26 cellular contexts compared by ENCODE assay signal in genomic region chr1:19374926-19375325, GRCh38.
DNase-seq lines count a peak whose midpoint lies in the region; ATAC-seq and TF ChIP-seq lines count a peak whose summit lies in the region.
"Had no signal": no experiment of that assay in that cellular context is flagged by ENCODE, and none has a peak within 500 bp of the region (broad histone marks: within the 10 kb centered on the region; RNA-seq: fewer than 3 reads in every experiment).

No MANE protein-coding gene starts in this region.

- ATAC-seq in gastrocnemius medialis: peak in 1 of 2 donors; percentile 31
- ATAC-seq: body of pancreas; lower lobe of right lung; natural killer cell treated with Interleukin-12 subunit alpha and Interleukin-12 subunit beta and Interleukin-15 and Interleukin-18, amount 100 ng/mL, for 72 hours; stimulated activated memory B cell treated with anti-CD40 and anti-IgM and Interleukin-4, amounts not matched to agents 10 μg/mL and 1 μg/mL and 100 μg/mL, for 72 hours had no signal

- H3K27ac Mint-ChIP-seq in Calu3 (ENCODE audit: unreplicated experiment): no peak overlapping the region
- peak overlapping the region in 1 of 7 donors; percentile 15 for H3K27ac Mint-ChIP-seq in CD14-positive monocyte
- H3K27ac Mint-ChIP-seq: activated CD4-positive, alpha-beta memory T cell treated with anti-CD3 and anti-CD28 coated beads for 36 hours; H9 had no signal

- H3K4me3 ChIP-seq in BLaER1 (no peak overlapping the region), esophagus muscularis mucosa (no peak overlapping the region), gastrocnemius medialis (no peak overlapping the region)
- H3K4me3 ChIP-seq: body of pancreas, lower lobe of right lung, ovary, right atrium auricular region, SJCRH30 had no signal

- H3K27me3 ChIP-seq in BLaER1 (no peaks in the 10 kb centered on the region), esophagus muscularis mucosa (no peaks in the 10 kb centered on the region), gastrocnemius medialis (no peaks in the 10 kb centered on the region)
- H3K27me3 ChIP-seq: body of pancreas, ovary, right atrium auricular region, SJCRH30 had no signal

- H3K9ac ChIP-seq in BLaER1: peak overlapping the region; percentile 38; the same call in 1 of the 2 replicates

- 88% methylated on average over 8 of the region's 8 CpGs for WGBS in esophagus muscularis mucosa

- CTCF ChIA-PET in Calu3 (lab: Charles Lee): no interaction called here

- TF ChIP-seq POLR2A in esophagus muscularis mucosa (IDR thresholded peaks at IDR 0.05; ENCODE audit: low read depth) (no peak), gastrocnemius medialis (IDR thresholded peaks at IDR 0.05) (no peak)

- DNase-seq in GM04503 (ENCODE audit: low read depth) (peak; percentile 50), esophagus muscularis mucosa (ENCODE audit: extremely low spot score) (no peak), gastrocnemius medialis (no peak), Calu3 (no peak), CD14-positive monocyte (ENCODE audit: low spot score) (no peak), COR-L47 (lab: John Stamatoyannopoulos, UW) (no peak), cerebellar cortex (ENCODE audit: low spot score) (no peak)
- DNase-seq: activated CD4-positive, alpha-beta memory T cell treated with anti-CD3 and anti-CD28 coated beads for 36 hours; activated CD8-positive, alpha-beta memory T cell treated with anti-CD3 and anti-CD28 coated beads, Interleukin-2, amount 50 U/mL, for 48 hours; activated effector memory CD4-positive, alpha-beta T cell treated with anti-CD3 and anti-CD28 coated beads, Interleukin-2, amount 50 U/mL, for 16 hours; body of pancreas; CD8-positive, alpha-beta T cell; lower lobe of right lung; NCI-H1105; NCI-H187 treated with DMSO at 0.1 percent for 48 hours; NCI-H2171 treated with DMSO at 0.1 percent for 48 hours; NK-92 treated with Interleukin-12 subunit alpha and Interleukin-12 subunit beta, amount 100 ng/mL, for 24 hours; ovary; stimulated activated CD4-positive, alpha-beta T cell treated with anti-CD3 and anti-CD28 coated beads, Interleukin-4, amount 100 ng/mL, for 24 hours; T-helper 1 cell had no signal

- intact Hi-C loops in esophagus muscularis mucosa (cut with DNase I): no loop called here
- intact Hi-C loops in gastrocnemius medialis (cut with DNase I; ENCODE audit: low total_unique reads): no loop called here
- intact Hi-C loops in Calu3 (cut with micrococcal nuclease; ENCODE audit: unreplicated experiment): no loop called here
- intact Hi-C loops in CD14-positive monocyte (cut with micrococcal nuclease): no loop called here

- H3K9me3 ChIP-seq in BLaER1 (peaks cover 13% of the 10 kb centered on the region), esophagus muscularis mucosa (no peaks in the 10 kb centered on the region), gastrocnemius medialis (no peaks in the 10 kb centered on the region)
- H3K9me3 ChIP-seq: body of pancreas, lower lobe of right lung, ovary, right atrium auricular region had no signal

- peaks cover 39% of the 10 kb centered on the region for H4K20me1 ChIP-seq in BLaER1

- H3K4me2 ChIP-seq in BLaER1: peak overlapping the region; percentile 74

- BruUV-seq in Calu3 (replicated peaks; lab: Mats Ljungman, UMichigan): no TSS peak

- in situ Hi-C loops in gastrocnemius medialis (cut with MboI; ENCODE audit: low sequenced_read_pairs in 4 of 4): loop anchor here in 1 of 4 donors (25.0 kb wide), 1 partner anchor 112 kb away; the partner anchor contains the start of gene CAPZB

- peak overlapping the region; percentile 66 for H3K27ac ChIP-seq in BLaER1
- H3K27ac ChIP-seq in esophagus muscularis mucosa (replicated peaks in 1 of 4): peak overlapping the region; percentile 62 to 71 (median 64)
- H3K27ac ChIP-seq in gastrocnemius medialis: peak overlapping the region; percentile 56 to 79 (median 61)
- H3K27ac ChIP-seq: body of pancreas, lower lobe of right lung, ovary, SJCRH30 had no signal

- H3K4me1 Mint-ChIP-seq in Calu3 (ENCODE audit: low read depth, unreplicated experiment) (no peaks in the 10 kb centered on the region), CD14-positive monocyte (peaks cover 23% of the 10 kb centered on the region)
- H3K4me1 Mint-ChIP-seq: H9; stimulated activated memory B cell treated with anti-CD40 and anti-IgM and Interleukin-4, amounts not matched to agents 10 μg/mL and 1 μg/mL and 100 μg/mL, for 72 hours had no signal

- peaks cover 47% of the 10 kb centered on the region for H3K4me1 ChIP-seq in BLaER1
- peaks cover 30 to 42% (median 40%) of the 10 kb centered on the region in 4 donors for H3K4me1 ChIP-seq in esophagus muscularis mucosa
- H3K4me1 ChIP-seq in gastrocnemius medialis: peaks cover 3 to 4% of the 10 kb centered on the region in 2 donors
- H3K4me1 ChIP-seq: body of pancreas, SJCRH30 had no signal

- H3K36me3 Mint-ChIP-seq in Calu3 (ENCODE audit: insufficient read depth, unreplicated experiment) (peaks cover 8% of the 10 kb centered on the region), CD14-positive monocyte (peaks cover 74 to 89% of the 10 kb centered on the region in 2 donors)

- no peaks in the 10 kb centered on the region for H3K27me3 Mint-ChIP-seq in Calu3 (ENCODE audit: unreplicated experiment)
- peaks cover 0 to 3% (median 0%) of the 10 kb centered on the region in 3 donors for H3K27me3 Mint-ChIP-seq in CD14-positive monocyte (ENCODE audit: low read depth in 3 of 3)
- H3K27me3 Mint-ChIP-seq: activated CD4-positive, alpha-beta memory T cell treated with anti-CD3 and anti-CD28 coated beads for 36 hours; natural killer cell treated with Interleukin-12 subunit alpha and Interleukin-12 subunit beta and Interleukin-15 and Interleukin-18, amount 100 ng/mL, for 72 hours; stimulated activated memory B cell treated with anti-CD40 and anti-IgM and Interleukin-4, amounts not matched to agents 10 μg/mL and 1 μg/mL and 100 μg/mL, for 72 hours had no signal

- H3K36me3 ChIP-seq in BLaER1 (peaks cover 88% of the 10 kb centered on the region), esophagus muscularis mucosa (peaks cover 23 to 78% (median 69%) of the 10 kb centered on the region in 4 donors), gastrocnemius medialis (peaks cover 0 to 28% of the 10 kb centered on the region in 2 donors)
- H3K36me3 ChIP-seq: ovary had no signal

- H3K4me3 Mint-ChIP-seq in Calu3 (ENCODE audit: low read depth, unreplicated experiment): no peak overlapping the region
- H3K4me3 Mint-ChIP-seq in CD14-positive monocyte: no peak overlapping the region
- H3K4me3 Mint-ChIP-seq: activated CD4-positive, alpha-beta memory T cell treated with anti-CD3 and anti-CD28 coated beads for 36 hours; CD8-positive, alpha-beta T cell; H9; natural killer cell treated with Interleukin-12 subunit alpha and Interleukin-12 subunit beta and Interleukin-15 and Interleukin-18, amount 100 ng/mL, for 72 hours; stimulated activated memory B cell treated with anti-CD40 and anti-IgM and Interleukin-4, amounts not matched to agents 10 μg/mL and 1 μg/mL and 100 μg/mL, for 72 hours had no signal

- TF ChIP-seq CTCF in esophagus muscularis mucosa (IDR thresholded peaks at IDR 0.05) (no peak), gastrocnemius medialis (IDR thresholded peaks at IDR 0.05 in 4 of 5, conservative IDR thresholded peaks at IDR 0.05 in 1 of 5) (no peak), Calu3 (IDR thresholded peaks at IDR 0.05; ENCODE audit: unreplicated experiment) (no peak), CD14-positive monocyte (IDR thresholded peaks at IDR 0.05) (no peak)

- H3K9me3 Mint-ChIP-seq in Calu3 (ENCODE audit: low read depth, unreplicated experiment) (no peaks in the 10 kb centered on the region), CD14-positive monocyte (peaks cover 0 to 4% (median 0%) of the 10 kb centered on the region in 7 donors)
- H3K9me3 Mint-ChIP-seq: activated CD4-positive, alpha-beta memory T cell treated with anti-CD3 and anti-CD28 coated beads for 36 hours; CD8-positive, alpha-beta T cell; H9; natural killer cell treated with Interleukin-12 subunit alpha and Interleukin-12 subunit beta and Interleukin-15 and Interleukin-18, amount 100 ng/mL, for 72 hours; stimulated activated memory B cell treated with anti-CD40 and anti-IgM and Interleukin-4, amounts not matched to agents 10 μg/mL and 1 μg/mL and 100 μg/mL, for 72 hours had no signal

- no peak for TF ChIP-seq EP300 in esophagus muscularis mucosa (IDR thresholded peaks at IDR 0.05)
